1 cellular context compared by ENCODE assay signal in the genomic region with DNA sequence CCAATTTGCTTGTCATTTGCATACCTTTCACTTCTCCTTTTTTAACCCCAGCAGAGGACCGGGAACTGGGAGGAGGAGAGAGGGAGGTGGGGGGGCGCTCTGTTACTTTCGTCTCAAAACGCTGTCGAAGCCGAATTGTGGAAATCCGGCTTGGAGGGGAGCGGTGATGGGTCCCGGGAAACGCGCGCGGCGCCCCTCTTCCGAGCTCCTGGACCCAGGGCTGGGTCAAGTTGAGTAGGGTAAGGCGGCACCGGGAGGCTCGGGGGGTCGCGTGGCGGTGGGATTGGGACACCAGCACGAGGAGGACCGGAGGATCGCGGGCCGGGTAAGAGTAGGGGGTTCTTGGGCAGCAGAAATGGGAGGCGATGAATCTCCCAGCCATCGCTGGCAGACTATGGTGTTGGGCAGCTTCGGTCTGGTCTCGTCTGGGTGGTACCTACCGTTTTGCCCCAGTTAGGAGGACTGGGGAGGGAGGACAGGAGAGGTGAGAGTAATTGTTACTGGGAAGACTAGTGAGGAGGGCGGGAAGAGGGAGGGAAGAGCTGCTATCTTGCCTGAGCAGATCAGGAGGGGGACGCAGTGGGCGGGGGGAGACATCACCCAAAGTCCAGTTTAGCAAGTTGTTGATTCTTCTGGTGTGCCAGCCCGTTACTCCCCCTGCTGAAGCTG.
TF ChIP-seq lines count a peak whose summit lies in the region.

No MANE protein-coding gene starts in this region.

TF ChIP-seq in HepG2, 621 proteins besides CTCF, POLR2A, EP300 and RAD21 (continued from another document and continues in another):
- no peak for TF ChIP-seq CHD4 (IDR thresholded peaks at IDR 0.05; ENCODE audit: borderline replicate concordance, low read length)
- no peak for TF ChIP-seq ZBTB46 (CRISPR knock-in tag; IDR thresholded peaks at IDR 0.05; ENCODE audit: borderline replicate concordance)
- no peak; the same call in 1 of the 2 replicates for TF ChIP-seq ZSCAN31 (CRISPR knock-in tag; IDR thresholded peaks at IDR 0.05; ENCODE audit: low read depth)
- TF ChIP-seq, protein P1, sequence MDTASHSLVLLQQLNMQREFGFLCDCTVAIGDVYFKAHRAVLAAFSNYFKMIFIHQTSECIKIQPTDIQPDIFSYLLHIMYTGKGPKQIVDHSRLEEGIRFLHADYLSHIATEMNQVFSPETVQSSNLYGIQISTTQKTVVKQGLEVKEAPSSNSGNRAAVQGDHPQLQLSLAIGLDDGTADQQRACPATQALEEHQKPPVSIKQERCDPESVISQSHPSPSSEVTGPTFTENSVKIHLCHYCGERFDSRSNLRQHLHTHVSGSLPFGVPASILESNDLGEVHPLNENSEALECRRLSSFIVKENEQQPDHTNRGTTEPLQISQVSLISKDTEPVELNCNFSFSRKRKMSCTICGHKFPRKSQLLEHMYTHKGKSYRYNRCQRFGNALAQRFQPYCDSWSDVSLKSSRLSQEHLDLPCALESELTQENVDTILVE (CRISPR knock-in tag; IDR thresholded peaks at IDR 0.05) = no peak
- TF ChIP-seq XBP1 (CRISPR knock-in tag; IDR thresholded peaks at IDR 0.05) = no peak
- no peak for TF ChIP-seq PHB2 (IDR thresholded peaks at IDR 0.05; ENCODE audit: partially characterized antibody)
- peak; percentile 28; the same call in 1 of the 2 replicates for TF ChIP-seq BCL6 (CRISPR knock-in tag; IDR thresholded peaks at IDR 0.05)
- TF ChIP-seq, protein P2, sequence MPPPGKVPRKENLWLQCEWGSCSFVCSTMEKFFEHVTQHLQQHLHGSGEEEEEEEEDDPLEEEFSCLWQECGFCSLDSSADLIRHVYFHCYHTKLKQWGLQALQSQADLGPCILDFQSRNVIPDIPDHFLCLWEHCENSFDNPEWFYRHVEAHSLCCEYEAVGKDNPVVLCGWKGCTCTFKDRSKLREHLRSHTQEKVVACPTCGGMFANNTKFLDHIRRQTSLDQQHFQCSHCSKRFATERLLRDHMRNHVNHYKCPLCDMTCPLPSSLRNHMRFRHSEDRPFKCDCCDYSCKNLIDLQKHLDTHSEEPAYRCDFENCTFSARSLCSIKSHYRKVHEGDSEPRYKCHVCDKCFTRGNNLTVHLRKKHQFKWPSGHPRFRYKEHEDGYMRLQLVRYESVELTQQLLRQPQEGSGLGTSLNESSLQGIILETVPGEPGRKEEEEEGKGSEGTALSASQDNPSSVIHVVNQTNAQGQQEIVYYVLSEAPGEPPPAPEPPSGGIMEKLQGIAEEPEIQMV (CRISPR knock-in tag; IDR thresholded peaks at IDR 0.05; ENCODE audit: low read depth) = 0 out of 2 replicates have a peak, but pooled peaks have one; percentile 23
- TF ChIP-seq ATAD3A (CRISPR knock-in tag; IDR thresholded peaks at IDR 0.05) = no peak
- TF ChIP-seq ZEB1 (IDR thresholded peaks at IDR 0.05; ENCODE audit: insufficient replicate concordance, low read depth) = no peak
- TF ChIP-seq ZNF34 (CRISPR knock-in tag; IDR thresholded peaks at IDR 0.05; ENCODE audit: borderline replicate concordance) = no peak
- TF ChIP-seq ZNF597 (CRISPR knock-in tag; IDR thresholded peaks at IDR 0.05) = no peak
- no peak for TF ChIP-seq SIN3B (IDR thresholded peaks at IDR 0.05; ENCODE audit: low read length)
- TF ChIP-seq, protein P3, sequence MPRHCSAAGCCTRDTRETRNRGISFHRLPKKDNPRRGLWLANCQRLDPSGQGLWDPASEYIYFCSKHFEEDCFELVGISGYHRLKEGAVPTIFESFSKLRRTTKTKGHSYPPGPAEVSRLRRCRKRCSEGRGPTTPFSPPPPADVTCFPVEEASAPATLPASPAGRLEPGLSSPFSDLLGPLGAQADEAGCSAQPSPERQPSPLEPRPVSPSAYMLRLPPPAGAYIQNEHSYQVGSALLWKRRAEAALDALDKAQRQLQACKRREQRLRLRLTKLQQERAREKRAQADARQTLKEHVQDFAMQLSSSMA (CRISPR knock-in tag; IDR thresholded peaks at IDR 0.05) = no peak
- peak; percentile 44; the same call in 1 of the 2 replicates for TF ChIP-seq ZNF446 (CRISPR knock-in tag; IDR thresholded peaks at IDR 0.05)
- 0 out of 2 replicates have a peak, but pooled peaks have one; percentile 55 for TF ChIP-seq ZNF563 (CRISPR knock-in tag; IDR thresholded peaks at IDR 0.05)
- no peak for TF ChIP-seq ZNF556 (CRISPR knock-in tag; IDR thresholded peaks at IDR 0.05; ENCODE audit: borderline replicate concordance)
- 0 out of 2 replicates have a peak, but pooled peaks have one; percentile 36 for TF ChIP-seq KLF6 (CRISPR knock-in tag; IDR thresholded peaks at IDR 0.05)
- no peak for TF ChIP-seq ZBTB20 (CRISPR knock-in tag; IDR thresholded peaks at IDR 0.05; ENCODE audit: borderline replicate concordance, low read depth)
- no peak for TF ChIP-seq ZSCAN21 (CRISPR knock-in tag; IDR thresholded peaks at IDR 0.05; ENCODE audit: borderline replicate concordance)
- no peak for TF ChIP-seq ZNF251 (CRISPR knock-in tag; IDR thresholded peaks at IDR 0.05)
- 0 out of 2 replicates have a peak, but pooled peaks have one; percentile 28 for TF ChIP-seq MIER3 (CRISPR knock-in tag; IDR thresholded peaks at IDR 0.05; ENCODE audit: borderline replicate concordance)
- TF ChIP-seq ZNF17 (CRISPR knock-in tag; IDR thresholded peaks at IDR 0.05) = no peak
- no peak for TF ChIP-seq ZNF674 (CRISPR knock-in tag; IDR thresholded peaks at IDR 0.05; ENCODE audit: low read depth)
- TF ChIP-seq MTERF4 (CRISPR knock-in tag; IDR thresholded peaks at IDR 0.05) = no peak
- TF ChIP-seq ZFX (CRISPR knock-in tag; IDR thresholded peaks at IDR 0.05; ENCODE audit: low read depth) = 0 out of 2 replicates have a peak, but pooled peaks have one; percentile 25
- no peak for TF ChIP-seq FOXA1 (IDR thresholded peaks at IDR 0.05)
- peak; percentile 84 for TF ChIP-seq FOXA1 (CRISPR knock-in tag; IDR thresholded peaks at IDR 0.05)
- TF ChIP-seq SP140L (CRISPR knock-in tag; IDR thresholded peaks at IDR 0.05; ENCODE audit: borderline replicate concordance) = no peak
- no peak for TF ChIP-seq ZNF230 (CRISPR knock-in tag; IDR thresholded peaks at IDR 0.05)
- TF ChIP-seq HMGA1 (CRISPR knock-in tag; conservative IDR thresholded peaks at IDR 0.05) = no peak
- no peak for TF ChIP-seq PHF5A (CRISPR knock-in tag; IDR thresholded peaks at IDR 0.05; ENCODE audit: low read depth, unreplicated experiment)
- TF ChIP-seq POLR2AphosphoS5 (IDR thresholded peaks at IDR 0.05; ENCODE audit: low read depth, low read length) = peak; percentile 87
- TF ChIP-seq KDM4B (CRISPR knock-in tag; IDR thresholded peaks at IDR 0.05) = no peak; the same call in 1 of the 2 replicates
- no peak for TF ChIP-seq DNMT1 (CRISPR knock-in tag; IDR thresholded peaks at IDR 0.05)
- TF ChIP-seq ARID5B (CRISPR knock-in tag; IDR thresholded peaks at IDR 0.05) = peak; percentile 64
- TF ChIP-seq, protein P4, sequence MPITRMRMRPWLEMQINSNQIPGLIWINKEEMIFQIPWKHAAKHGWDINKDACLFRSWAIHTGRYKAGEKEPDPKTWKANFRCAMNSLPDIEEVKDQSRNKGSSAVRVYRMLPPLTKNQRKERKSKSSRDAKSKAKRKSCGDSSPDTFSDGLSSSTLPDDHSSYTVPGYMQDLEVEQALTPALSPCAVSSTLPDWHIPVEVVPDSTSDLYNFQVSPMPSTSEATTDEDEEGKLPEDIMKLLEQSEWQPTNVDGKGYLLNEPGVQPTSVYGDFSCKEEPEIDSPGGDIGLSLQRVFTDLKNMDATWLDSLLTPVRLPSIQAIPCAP (CRISPR knock-in tag; IDR thresholded peaks at IDR 0.05; ENCODE audit: low read depth) = no peak
- TF ChIP-seq DRAP1 (CRISPR knock-in tag; IDR thresholded peaks at IDR 0.05) = peak; percentile 59
- no peak; the same call in 1 of the 2 replicates for TF ChIP-seq ZNF614 (CRISPR knock-in tag; IDR thresholded peaks at IDR 0.05; ENCODE audit: borderline replicate concordance)
- no peak for TF ChIP-seq YEATS2 (CRISPR knock-in tag; IDR thresholded peaks at IDR 0.05; ENCODE audit: borderline replicate concordance)
- TF ChIP-seq ZNF337 (CRISPR knock-in tag; IDR thresholded peaks at IDR 0.05; ENCODE audit: borderline replicate concordance, low read depth) = no peak
- TF ChIP-seq MZF1 (CRISPR knock-in tag; IDR thresholded peaks at IDR 0.05; ENCODE audit: borderline replicate concordance) = no peak
- TF ChIP-seq, protein P5, sequence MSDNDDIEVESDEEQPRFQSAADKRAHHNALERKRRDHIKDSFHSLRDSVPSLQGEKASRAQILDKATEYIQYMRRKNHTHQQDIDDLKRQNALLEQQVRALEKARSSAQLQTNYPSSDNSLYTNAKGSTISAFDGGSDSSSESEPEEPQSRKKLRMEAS (IDR thresholded peaks at IDR 0.05) = peak; percentile 33; the same call in 1 of the 2 replicates
- TF ChIP-seq KAT8 (CRISPR knock-in tag; IDR thresholded peaks at IDR 0.05) = peak; percentile 33; the same call in 1 of the 2 replicates
- peak; percentile 99 for TF ChIP-seq ZNF263 (CRISPR knock-in tag; IDR thresholded peaks at IDR 0.05)
- no peak for TF ChIP-seq ARNT2 (CRISPR knock-in tag; IDR thresholded peaks at IDR 0.05; ENCODE audit: low read depth)
- no peak for TF ChIP-seq ZNF460 (CRISPR knock-in tag; IDR thresholded peaks at IDR 0.05; ENCODE audit: borderline replicate concordance)
- no peak for TF ChIP-seq BRF2 (CRISPR knock-in tag; IDR thresholded peaks at IDR 0.05)
